Comparison of ENCODE assay signal across 8 cellular contexts in the genomic region with DNA sequence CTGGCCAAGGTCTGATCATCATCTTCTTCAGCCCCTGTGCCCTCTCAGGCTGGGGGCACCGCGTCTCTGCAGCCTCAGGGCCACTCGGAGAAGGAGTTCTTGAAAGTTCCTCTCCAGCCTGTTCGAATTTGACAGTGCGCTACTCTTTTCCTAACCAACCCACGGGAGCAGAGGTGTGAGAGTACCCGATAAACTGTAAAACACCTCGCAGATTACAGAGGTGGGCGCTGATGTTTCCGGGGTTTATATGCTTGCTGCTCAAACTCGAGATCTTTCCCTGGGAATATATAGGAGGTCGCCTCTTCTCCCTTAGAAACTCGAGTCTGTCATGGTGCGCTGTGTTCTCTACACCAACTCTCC. TPM values are rescaled to one million over a fixed set of nuclear protein-coding genes. Genes with fewer than 3 reads are reported as not detected.
A peak's percentile ranks its signal among the peaks of the same experiment; 100 is the strongest.
DNase-seq lines count a peak whose midpoint lies in the region; ATAC-seq, FAIRE-seq and TF ChIP-seq lines count a peak whose summit lies in the region.

No MANE protein-coding gene starts in this region.

- H2BK120ac ChIP-seq in mesenchymal stem cell (ENCODE audit: low read depth, low read length): no peak overlapping the region

- no peak overlapping the region for H3K23ac ChIP-seq in mesenchymal stem cell (ENCODE audit: low read length in 2 of 2)

- peak overlapping the region; percentile 93 for H3K9ac ChIP-seq in mesenchymal stem cell (ENCODE audit: low read length)

- H2BK12ac ChIP-seq in mesenchymal stem cell (ENCODE audit: low read length in 2 of 2): no peak overlapping the region

- H3K27me3 ChIP-seq in mesenchymal stem cell (ENCODE audit: control insufficient read depth in 1 of 2, insufficient read depth in 1 of 2, low read length in 2 of 2): no peaks in the 10 kb centered on the region

- no peak overlapping the region for H2AFZ ChIP-seq in mesenchymal stem cell (ENCODE audit: low read depth, low read length)

- H2BK15ac ChIP-seq in mesenchymal stem cell (ENCODE audit: low read depth, poor library complexity, severe bottlenecking): peak overlapping the region; percentile 100

- peaks cover 0 to 40% of the 10 kb centered on the region in 2 experiments for H3K36me3 ChIP-seq in mesenchymal stem cell (ENCODE audit: control insufficient read depth in 1 of 2, insufficient read depth in 2 of 2, low read depth in 1 of 2, low read length in 2 of 2)

- H3K27ac ChIP-seq in mesenchymal stem cell (ENCODE audit: low read length, poor library complexity, severe bottlenecking): no peak overlapping the region

- no peaks in the 10 kb centered on the region for H3K9me3 ChIP-seq in mesenchymal stem cell (ENCODE audit: control insufficient read depth, low read length)

- no peak overlapping the region for H4K8ac ChIP-seq in mesenchymal stem cell (ENCODE audit: low read length)

- H4K91ac ChIP-seq in mesenchymal stem cell (ENCODE audit: low read length): no peak overlapping the region

- peak overlapping the region; percentile 95 for H3K27ac Mint-ChIP-seq in activated T-cell treated with anti-CD3 and anti-CD28 coated beads, Interleukin-2, amount 50 U/mL, for 24 hours

- H3K4me3 ChIP-seq in LNCaP clone FGC (ENCODE audit: low read depth, low read length) (peak overlapping the region; percentile 66), choroid plexus epithelial cell (ENCODE audit: low read depth, low read length) (peak overlapping the region; percentile 84), mesenchymal stem cell (ENCODE audit: insufficient read depth in 1 of 2, low read depth in 1 of 2, low read length in 2 of 2) (peak overlapping the region; percentile 89 to 93)

- H2BK5ac ChIP-seq in mesenchymal stem cell (ENCODE audit: low read depth, low read length, poor library complexity, severe bottlenecking): no peak overlapping the region

- no peak overlapping the region for H3K14ac ChIP-seq in mesenchymal stem cell (ENCODE audit: low read length in 2 of 2)

- H3K4me1 Mint-ChIP-seq in activated T-cell treated with anti-CD3 and anti-CD28 coated beads, Interleukin-2, amount 50 U/mL, for 24 hours (ENCODE audit: low read depth): peaks cover 26% of the 10 kb centered on the region

- ATAC-seq in HG02571 (IDR thresholded peaks at IDR 0.05; ENCODE audit: unreplicated experiment): no peak

- H3K4ac ChIP-seq in mesenchymal stem cell (ENCODE audit: low read depth in 1 of 2, low read length in 2 of 2): no peak overlapping the region

- H3K4me2 ChIP-seq in mesenchymal stem cell (ENCODE audit: low read length, poor library complexity, severe bottlenecking): peak overlapping the region; percentile 90

- H3K18ac ChIP-seq in mesenchymal stem cell (ENCODE audit: low read depth in 1 of 2, low read length in 2 of 2): peak overlapping the region in 1 of 2 experiments; percentile 16

- peaks cover 3% of the 10 kb centered on the region for H3K4me1 ChIP-seq in mesenchymal stem cell (ENCODE audit: control insufficient read depth, insufficient read depth, low read depth, low read length)

- WGBS in mesenchymal stem cell: 6% methylated on average over 14 of the region's 14 CpGs

- TF ChIP-seq CTCF in LNCaP clone FGC (IDR thresholded peaks at IDR 0.05; ENCODE audit: control insufficient read depth, extremely low read depth, insufficient read depth) (no peak), choroid plexus epithelial cell (conservative IDR thresholded peaks at IDR 0.05; ENCODE audit: low read depth, low read length) (no peak)

- H3K36me3 Mint-ChIP-seq in activated T-cell treated with anti-CD3 and anti-CD28 coated beads, Interleukin-2, amount 50 U/mL, for 24 hours (ENCODE audit: low read depth): peaks cover 44% of the 10 kb centered on the region

- H3K9me3 Mint-ChIP-seq in activated T-cell treated with anti-CD3 and anti-CD28 coated beads, Interleukin-2, amount 50 U/mL, for 24 hours: no peaks in the 10 kb centered on the region

- no peaks in the 10 kb centered on the region for H3K27me3 Mint-ChIP-seq in activated T-cell treated with anti-CD3 and anti-CD28 coated beads, Interleukin-2, amount 50 U/mL, for 24 hours

- peak overlapping the region; percentile 96 for H3K4me3 Mint-ChIP-seq in activated T-cell treated with anti-CD3 and anti-CD28 coated beads, Interleukin-2, amount 50 U/mL, for 24 hours

- no peak overlapping the region for H2AK5ac ChIP-seq in mesenchymal stem cell (ENCODE audit: low read length, severe bottlenecking)

- H3K79me1 ChIP-seq in mesenchymal stem cell (replicated peaks; ENCODE audit: low read length, poor library complexity, severe bottlenecking): peaks cover 3% of the 10 kb centered on the region

- no peak for DNase-seq in activated T-cell treated with anti-CD3 and anti-CD28 coated beads, Interleukin-2, amount 50 U/mL, for 24 hours
- no peak for DNase-seq in activated T-cell treated with anti-CD3 and anti-CD28 coated beads, Interleukin-2, amount 50 U/mL, for 1 hour
- no peak for DNase-seq in LNCaP clone FGC (ENCODE audit: low read depth)
- DNase-seq in choroid plexus epithelial cell (ENCODE audit: low read depth): no peak
- no peak for DNase-seq in mesenchymal stem cell
- no peak for DNase-seq in HTR-8/SVneo (ENCODE audit: insufficient read length, low spot score)
- no peak for DNase-seq in NCI-H2171 (lab: John Stamatoyannopoulos, UW)

- no peak for FAIRE-seq in HTR-8/SVneo (lab: Jason Lieb, UNC)

RNA-seq across cellular contexts. Expression of gene CTR9, which starts 0.5 kb away (rescaled TPM):
- polyA plus RNA-seq in mesenchymal stem cell (2013, experiment 1 of 2): 25.8 TPM
- polyA plus RNA-seq in mesenchymal stem cell (2013, experiment 2 of 2): 25.4 TPM

RNA-seq across cellular contexts. Expression of gene EIF4G2, which starts 57.2 kb away (rescaled TPM):
- polyA plus RNA-seq in mesenchymal stem cell (2013, experiment 1 of 2): 814 TPM
- 829 TPM for polyA plus RNA-seq in mesenchymal stem cell (2013, experiment 2 of 2)

RNA-seq across cellular contexts. Expression of gene IRAG1, which starts 58.0 kb away (rescaled TPM):
- 21.1 TPM for polyA plus RNA-seq in mesenchymal stem cell (2013, experiment 1 of 2)
- polyA plus RNA-seq in mesenchymal stem cell (2013, experiment 2 of 2): 20.4 TPM
